In the genomic region with DNA sequence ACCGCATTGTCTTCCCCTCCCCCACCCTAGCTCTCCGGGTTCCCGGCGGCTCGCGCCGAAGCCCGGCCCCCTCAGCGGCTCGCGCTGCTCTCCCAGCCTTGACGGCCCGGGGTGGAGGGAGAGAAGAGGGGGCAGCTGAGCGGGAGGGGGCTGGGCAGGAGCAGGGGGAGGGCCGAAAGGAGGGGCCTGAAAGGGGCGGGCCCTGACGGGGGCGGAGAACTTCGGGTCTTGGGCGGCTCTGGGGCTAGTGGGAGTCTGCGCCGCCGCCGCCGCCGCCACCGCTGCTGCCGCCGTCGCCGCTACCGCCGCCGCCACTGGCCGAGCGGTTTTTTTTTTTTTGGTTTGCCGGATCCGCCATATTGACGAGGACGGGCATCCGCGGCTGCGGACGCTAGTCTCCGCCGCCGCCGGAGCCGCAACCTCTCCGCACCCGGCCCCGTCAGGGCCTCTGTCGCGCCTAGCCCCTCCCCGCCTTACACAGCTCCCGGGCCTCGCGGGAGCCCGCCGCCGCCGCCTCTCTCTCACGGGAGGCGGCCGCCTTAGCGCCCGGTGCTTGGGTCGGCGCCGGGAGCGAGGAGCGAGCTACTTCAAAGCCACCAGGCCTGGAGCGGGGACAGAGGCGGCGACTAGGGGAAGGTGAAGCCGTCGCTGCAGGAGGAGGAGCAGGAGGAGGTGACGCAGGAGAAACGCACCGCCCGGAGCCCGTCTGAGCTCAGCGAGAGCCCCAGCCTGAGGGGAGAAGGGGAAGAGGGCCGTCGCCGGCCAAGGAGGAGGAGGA, we compare ENCODE assay signal across 8 cellular contexts. TPM values are rescaled to one million over a fixed set of nuclear protein-coding genes. Genes with fewer than 3 reads are reported as not detected.
DNase-seq lines count a peak whose midpoint lies in the region; ATAC-seq lines count a peak whose summit lies in the region.

A gene with protein sequence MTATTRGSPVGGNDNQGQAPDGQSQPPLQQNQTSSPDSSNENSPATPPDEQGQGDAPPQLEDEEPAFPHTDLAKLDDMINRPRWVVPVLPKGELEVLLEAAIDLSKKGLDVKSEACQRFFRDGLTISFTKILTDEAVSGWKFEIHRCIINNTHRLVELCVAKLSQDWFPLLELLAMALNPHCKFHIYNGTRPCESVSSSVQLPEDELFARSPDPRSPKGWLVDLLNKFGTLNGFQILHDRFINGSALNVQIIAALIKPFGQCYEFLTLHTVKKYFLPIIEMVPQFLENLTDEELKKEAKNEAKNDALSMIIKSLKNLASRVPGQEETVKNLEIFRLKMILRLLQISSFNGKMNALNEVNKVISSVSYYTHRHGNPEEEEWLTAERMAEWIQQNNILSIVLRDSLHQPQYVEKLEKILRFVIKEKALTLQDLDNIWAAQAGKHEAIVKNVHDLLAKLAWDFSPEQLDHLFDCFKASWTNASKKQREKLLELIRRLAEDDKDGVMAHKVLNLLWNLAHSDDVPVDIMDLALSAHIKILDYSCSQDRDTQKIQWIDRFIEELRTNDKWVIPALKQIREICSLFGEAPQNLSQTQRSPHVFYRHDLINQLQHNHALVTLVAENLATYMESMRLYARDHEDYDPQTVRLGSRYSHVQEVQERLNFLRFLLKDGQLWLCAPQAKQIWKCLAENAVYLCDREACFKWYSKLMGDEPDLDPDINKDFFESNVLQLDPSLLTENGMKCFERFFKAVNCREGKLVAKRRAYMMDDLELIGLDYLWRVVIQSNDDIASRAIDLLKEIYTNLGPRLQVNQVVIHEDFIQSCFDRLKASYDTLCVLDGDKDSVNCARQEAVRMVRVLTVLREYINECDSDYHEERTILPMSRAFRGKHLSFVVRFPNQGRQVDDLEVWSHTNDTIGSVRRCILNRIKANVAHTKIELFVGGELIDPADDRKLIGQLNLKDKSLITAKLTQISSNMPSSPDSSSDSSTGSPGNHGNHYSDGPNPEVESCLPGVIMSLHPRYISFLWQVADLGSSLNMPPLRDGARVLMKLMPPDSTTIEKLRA (N-terminal part only) (plus strand): TSS at position 341 of the 778 bp plus-strand sequence. CDS start 38,184 bp downstream, outside the sequence.

- peaks cover 0 to 25% of the 10 kb centered on the region in 2 donors for H3K36me3 Mint-ChIP-seq in CD4-positive, alpha-beta memory T cell
- H3K36me3 Mint-ChIP-seq in effector memory CD8-positive, alpha-beta T cell (ENCODE audit: insufficient read depth): peaks cover 46% of the 10 kb centered on the region

- intact Hi-C loops in CD4-positive, alpha-beta memory T cell (cut with micrococcal nuclease): loop anchor here (1.0 to 10.0 kb wide), 5 partner anchors 32 to 910 kb away; a partner anchor contains a TSS

- H3K4me3 Mint-ChIP-seq in CD4-positive, alpha-beta memory T cell: peak within 1 kb of the TSS; percentile 88 to 99 (median 97)
- H3K4me3 Mint-ChIP-seq in effector memory CD8-positive, alpha-beta T cell: peak within 1 kb of the TSS; percentile 83 to 86

- POLR2A ChIA-PET in CD4-positive, alpha-beta memory T cell (lab: Charles Lee; ENCODE audit: partially characterized antibody): interaction anchor here (0.6 to 4.2 kb wide), 21 partner anchors 11 to 909 kb away, joined by 3 to 42 read pairs (median 8); a partner anchor contains a TSS

- no peaks in the 10 kb centered on the region for H3K9me3 ChIP-seq in CD4-positive, alpha-beta memory T cell (ENCODE audit: control insufficient read depth in 1 of 2, low read length in 2 of 2)

- CTCF ChIA-PET in CD4-positive, alpha-beta memory T cell (lab: Charles Lee; ENCODE audit: partially characterized antibody): interaction anchor here (0.8 to 1.8 kb wide), 4 partner anchors 30 to 433 kb away, joined by 4 to 12 read pairs (median 8); no protein-coding TSS in a partner anchor

- H3K36me3 ChIP-seq in CD4-positive, alpha-beta memory T cell (ENCODE audit: insufficient read depth, low read length): no peaks in the 10 kb centered on the region

- H3K9me3 Mint-ChIP-seq in CD4-positive, alpha-beta memory T cell: peaks cover 0 to 9% (median 0%) of the 10 kb centered on the region in 8 donors
- H3K9me3 Mint-ChIP-seq in effector memory CD8-positive, alpha-beta T cell: no peaks in the 10 kb centered on the region

- peaks cover 30% of the 10 kb centered on the region for H3K4me1 ChIP-seq in CD4-positive, alpha-beta memory T cell (ENCODE audit: insufficient read depth, low read length)

- ATAC-seq in GM19452 (IDR thresholded peaks at IDR 0.05; ENCODE audit: unreplicated experiment) (peak; percentile 47), HG03575 (IDR thresholded peaks at IDR 0.05; ENCODE audit: extremely low read depth, insufficient number of reproducible peaks, low FRiP score, unreplicated experiment) (peak; percentile 20)
- ATAC-seq in effector memory CD8-positive, alpha-beta T cell (replicated peaks): peak; percentile 63

- H3K27ac ChIP-seq in CD4-positive, alpha-beta memory T cell (ENCODE audit: low read depth, low read length): peak within 1 kb of the TSS; percentile 95

- peaks cover 0 to 1% of the 10 kb centered on the region in 2 donors for H3K27me3 Mint-ChIP-seq in CD4-positive, alpha-beta memory T cell
- no peaks in the 10 kb centered on the region for H3K27me3 Mint-ChIP-seq in effector memory CD8-positive, alpha-beta T cell

- peak within 1 kb of the TSS; percentile 81 to 91 for H3K4me3 ChIP-seq in CD4-positive, alpha-beta memory T cell (ENCODE audit: low read length in 2 of 2)

- H3K27me3 ChIP-seq in CD4-positive, alpha-beta memory T cell (ENCODE audit: insufficient read depth, low read length): no peaks in the 10 kb centered on the region

- DNase-seq in CD4-positive, alpha-beta memory T cell: peak; percentile 91 to 93 (median 92)
- peak; percentile 67 to 82 for DNase-seq in NOMO-1 (lab: John Stamatoyannopoulos, UW; ENCODE audit: unreplicated experiment in 2 of 2)
- peak; percentile 46 to 80 (median 77) for DNase-seq in activated CD8-positive, alpha-beta memory T cell treated with anti-CD3 and anti-CD28 coated beads for 48 hours (ENCODE audit: low read depth in 2 of 3, low spot score in 2 of 3)
- DNase-seq in effector memory CD8-positive, alpha-beta T cell: peak; percentile 78 to 81 (median 80)
- DNase-seq in mesenteric fat pad (ENCODE audit: low spot score): peak; percentile 95
- peak; percentile 75 for DNase-seq in stimulated activated CD8-positive, alpha-beta memory T cell treated with anti-CD3 and anti-CD28 coated beads, Interleukin-15, amount 100 ng/mL, for 1 hour (ENCODE audit: low read depth)

- H3K4me1 Mint-ChIP-seq in CD4-positive, alpha-beta memory T cell: peaks cover 15 to 47% (median 38%) of the 10 kb centered on the region in 4 donors
- peaks cover 8 to 20% of the 10 kb centered on the region in 2 donors for H3K4me1 Mint-ChIP-seq in effector memory CD8-positive, alpha-beta T cell (ENCODE audit: low read depth in 2 of 2)

- peak within 1 kb of the TSS; percentile 97 to 100 (median 100) for H3K27ac Mint-ChIP-seq in CD4-positive, alpha-beta memory T cell
- peak within 1 kb of the TSS; percentile 98 for H3K27ac Mint-ChIP-seq in effector memory CD8-positive, alpha-beta T cell

RNA-seq across cellular contexts. Expression of the gene that starts here (rescaled TPM):
- 10 to 100 TPM; 76.1 to 78.2 TPM for total RNA-seq in CD4-positive, alpha-beta memory T cell
- 10 to 100 TPM; 12.9 to 30.8 TPM for polyA plus RNA-seq in CD4-positive, alpha-beta memory T cell
- total RNA-seq in mesenteric fat pad: 97.2 TPM

Comparison
In these comparisons a context has a peak if more than half of its experiments do, and no peak if none do; other contexts are left out.
1. Peak in every context shown above with its lines: DNase-seq, ATAC-seq, H3K4me3 ChIP-seq and H3K27ac ChIP-seq.